ENCODE assay signal across 8 cellular contexts in the genomic region with DNA sequence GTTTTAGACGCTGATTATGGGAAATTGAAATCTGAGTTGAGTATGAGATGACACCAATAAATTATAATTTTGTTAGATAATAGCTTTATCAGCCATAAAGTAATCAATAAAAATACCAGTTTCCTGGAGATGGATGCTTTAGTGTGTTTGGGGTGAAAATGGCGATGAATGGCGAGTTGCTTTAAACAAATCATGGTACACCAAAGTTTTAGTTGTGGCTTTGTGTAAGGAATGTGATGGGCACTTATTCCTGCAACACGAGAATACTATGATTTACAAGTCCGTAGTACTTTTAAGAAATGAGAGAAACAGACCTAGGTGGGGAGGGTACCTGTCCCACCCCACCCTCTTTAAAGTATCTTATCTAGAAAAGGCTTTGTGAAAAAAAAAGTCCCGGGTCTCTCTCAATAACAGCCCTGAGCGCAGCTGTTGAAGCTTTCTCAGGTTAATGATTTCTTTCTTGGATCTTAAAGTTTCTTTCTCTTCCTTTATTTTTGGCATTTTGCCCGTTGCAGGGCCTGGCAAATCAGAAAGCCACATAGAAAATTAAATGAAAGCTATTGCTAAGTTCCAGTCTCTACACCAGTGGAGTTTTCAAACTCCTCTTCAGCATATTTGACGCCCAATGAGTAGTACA. TPM values are rescaled to one million over a fixed set of nuclear protein-coding genes. Genes with fewer than 3 reads are reported as not detected.
DNase-seq lines count a peak whose midpoint lies in the region; ATAC-seq, FAIRE-seq and TF ChIP-seq lines count a peak whose summit lies in the region.

No MANE protein-coding gene starts in this region.

- POLR2A ChIA-PET in OCI-LY7 (lab: Charles Lee), result interaction anchor here (0.6 to 1.5 kb wide), 3 partner anchors 19 to 40 kb away, joined by 3 to 5 read pairs (median 4); no protein-coding TSS in a partner anchor

- peak overlapping the region; percentile 98 for H3K4me3 Mint-ChIP-seq in activated naive CD4-positive, alpha-beta T cell treated with anti-CD3 and anti-CD28 coated beads, Interleukin-2, amount 50 U/mL, for 24 hours
- peak overlapping the region; percentile 97 for H3K4me3 Mint-ChIP-seq in neural progenitor cell

- H3K27me3 Mint-ChIP-seq in activated naive CD4-positive, alpha-beta T cell treated with anti-CD3 and anti-CD28 coated beads, Interleukin-2, amount 50 U/mL, for 24 hours, result peaks cover 8% of the 10 kb centered on the region
- peaks cover 5% of the 10 kb centered on the region for H3K27me3 Mint-ChIP-seq in neural progenitor cell (ENCODE audit: insufficient read depth, low read depth)

- no peak for TF ChIP-seq CTCF in OCI-LY7 (conservative IDR thresholded peaks at IDR 0.05; ENCODE audit: low read length)
- no peak for TF ChIP-seq CTCF in neural progenitor cell (IDR thresholded peaks at IDR 0.05)
- no peak for TF ChIP-seq CTCF in D721Med (IDR thresholded peaks at IDR 0.05; ENCODE audit: insufficient read depth, missing control alignments)

- H3K27ac ChIP-seq in OCI-LY7 (ENCODE audit: low read depth, low read length, poor library complexity, severe bottlenecking) (peak overlapping the region; percentile 91), neural progenitor cell (no peak overlapping the region)
- peak overlapping the region; percentile 54 for H3K27ac ChIP-seq in effector memory CD4-positive, alpha-beta T cell (ENCODE audit: insufficient read depth, low read length, poor library complexity, severe bottlenecking)

- H3K9me3 ChIP-seq in OCI-LY7 (ENCODE audit: low read length) (no peaks in the 10 kb centered on the region), neural progenitor cell (ENCODE audit: low read depth) (no peaks in the 10 kb centered on the region)
- no peaks in the 10 kb centered on the region for H3K9me3 ChIP-seq in effector memory CD4-positive, alpha-beta T cell (ENCODE audit: control insufficient read depth, low read length)

- peaks cover 27% of the 10 kb centered on the region for H3F3A ChIP-seq in neural progenitor cell (ENCODE audit: low read depth)

- H3K9ac ChIP-seq in neural progenitor cell, result no peak overlapping the region

- H3K36me3 ChIP-seq in OCI-LY7 (ENCODE audit: insufficient read depth, low read length), result peaks cover 50% of the 10 kb centered on the region
- H3K36me3 ChIP-seq in effector memory CD4-positive, alpha-beta T cell (ENCODE audit: control insufficient read depth, insufficient read depth, low read length), result no peaks in the 10 kb centered on the region
- H3K36me3 ChIP-seq in neural progenitor cell, result peaks cover 12% of the 10 kb centered on the region

- H3K27ac Mint-ChIP-seq in activated naive CD4-positive, alpha-beta T cell treated with anti-CD3 and anti-CD28 coated beads, Interleukin-2, amount 50 U/mL, for 24 hours, result peak overlapping the region; percentile 92
- H3K27ac Mint-ChIP-seq in neural progenitor cell, result peak overlapping the region; percentile 65

- BruUV-seq in OCI-LY7 (replicated peaks; lab: Mats Ljungman, UMichigan), result TSS peak; percentile 82

- H3K4me2 ChIP-seq in OCI-LY7 (ENCODE audit: low read length), result peak overlapping the region; percentile 79
- peak overlapping the region; percentile 95 for H3K4me2 ChIP-seq in neural progenitor cell

- H3K4me1 Mint-ChIP-seq in activated naive CD4-positive, alpha-beta T cell treated with anti-CD3 and anti-CD28 coated beads, Interleukin-2, amount 50 U/mL, for 24 hours, result peaks cover 40% of the 10 kb centered on the region
- peaks cover 40% of the 10 kb centered on the region for H3K4me1 Mint-ChIP-seq in neural progenitor cell

- FAIRE-seq in D721Med (lab: Jason Lieb, UNC), result no peak

- no peak for ATAC-seq in HG03175 (IDR thresholded peaks at IDR 0.05; ENCODE audit: unreplicated experiment)
- ATAC-seq in HG02798 (IDR thresholded peaks at IDR 0.05; ENCODE audit: poor library complexity, unreplicated experiment), result no peak

- no peaks in the 10 kb centered on the region for H3K9me3 Mint-ChIP-seq in activated naive CD4-positive, alpha-beta T cell treated with anti-CD3 and anti-CD28 coated beads, Interleukin-2, amount 50 U/mL, for 24 hours
- no peaks in the 10 kb centered on the region for H3K9me3 Mint-ChIP-seq in neural progenitor cell

- H2AFZ ChIP-seq in OCI-LY7 (ENCODE audit: low read length), result no peak overlapping the region; the same call in 1 of the 2 replicates
- H2AFZ ChIP-seq in neural progenitor cell (replicated peaks), result peak overlapping the region; percentile 35

- no peaks in the 10 kb centered on the region for H3K9me2 ChIP-seq in OCI-LY7 (ENCODE audit: insufficient read depth, low read length)

- H3K4me1 ChIP-seq in OCI-LY7 (ENCODE audit: insufficient read depth, low read length, poor library complexity, severe bottlenecking) (peaks cover 44% of the 10 kb centered on the region), neural progenitor cell (peaks cover 17% of the 10 kb centered on the region)
- H3K4me1 ChIP-seq in effector memory CD4-positive, alpha-beta T cell (ENCODE audit: control insufficient read depth, insufficient read depth, low read length, poor library complexity, severe bottlenecking), result peaks cover 31% of the 10 kb centered on the region

- H3K4me3 ChIP-seq in OCI-LY7 (ENCODE audit: low read depth, low read length, poor library complexity, severe bottlenecking) (peak overlapping the region; percentile 81), neural progenitor cell (peak overlapping the region; percentile 87)
- H3K4me3 ChIP-seq in effector memory CD4-positive, alpha-beta T cell (ENCODE audit: insufficient read depth, low read depth, low read length, poor library complexity, severe bottlenecking), result peak overlapping the region; percentile 65

- no peak for DNase-seq in activated naive CD4-positive, alpha-beta T cell treated with Interleukin-2 at 50 U/mL for 16 hours
- DNase-seq in OCI-LY7 (ENCODE audit: low spot score), result peak; percentile 57
- no peak for DNase-seq in effector memory CD4-positive, alpha-beta T cell
- no peak for DNase-seq in neural progenitor cell (ENCODE audit: low spot score)
- no peak for DNase-seq in D721Med (ENCODE audit: insufficient read length, low spot score)

- H3K27me3 ChIP-seq in effector memory CD4-positive, alpha-beta T cell (replicated peaks; ENCODE audit: control insufficient read depth, insufficient read depth, low read length, poor library complexity, severe bottlenecking), result peaks cover 16% of the 10 kb centered on the region
- peaks cover 8% of the 10 kb centered on the region for H3K27me3 ChIP-seq in neural progenitor cell

- no peaks in the 10 kb centered on the region for H3K36me3 Mint-ChIP-seq in activated naive CD4-positive, alpha-beta T cell treated with anti-CD3 and anti-CD28 coated beads, Interleukin-2, amount 50 U/mL, for 24 hours
- peaks cover 12% of the 10 kb centered on the region for H3K36me3 Mint-ChIP-seq in neural progenitor cell

- CTCF ChIA-PET in OCI-LY7 (lab: Charles Lee; ENCODE audit: unreplicated experiment), result no interaction called here

- H3K79me2 ChIP-seq in OCI-LY7 (ENCODE audit: insufficient read depth, low read depth, low read length), result peaks cover 67% of the 10 kb centered on the region
- peaks cover 45% of the 10 kb centered on the region for H3K79me2 ChIP-seq in neural progenitor cell (ENCODE audit: low read depth)

- peaks cover 24% of the 10 kb centered on the region for H4K20me1 ChIP-seq in OCI-LY7 (ENCODE audit: insufficient read depth, low read length)
- H4K20me1 ChIP-seq in neural progenitor cell (ENCODE audit: low read depth), result peaks cover 28% of the 10 kb centered on the region

- intact Hi-C loops in OCI-LY7 (cut with micrococcal nuclease; ENCODE audit: unreplicated experiment), result loop anchor here (1.0 to 2.0 kb wide), 4 partner anchors 39 to 328 kb away; a partner anchor contains a TSS

RNA-seq across cellular contexts. Expression of a gene that starts 1.5 kb away (rescaled TPM):
- 181 and 222 TPM in 2 replicates for total RNA-seq in OCI-LY7 (2014; rRNA removed; shearing (Covaris generic))
- total RNA-seq in OCI-LY7 (2022), result 313 and 324 TPM in 2 replicates
- 62.1 and 66.0 TPM in 2 replicates for total RNA-seq in neural progenitor cell (ENCODE audit: low replicate concordance)

RNA-seq across cellular contexts. Expression of a gene that starts 40.8 kb away (rescaled TPM):
- total RNA-seq in OCI-LY7 (2014; rRNA removed; shearing (Covaris generic)), result not detected in 2 replicates
- total RNA-seq in OCI-LY7 (2022), result 0.17 and 0.68 TPM in 2 replicates
- total RNA-seq in neural progenitor cell (ENCODE audit: low replicate concordance), result 0.56 TPM in 1 of 2 replicates, not detected in the other
